ENCODE assay signal across 1 cellular context in genomic region chr13:30307966-30308290, GRCh38.
TF ChIP-seq lines count a peak whose summit lies in the region.

No MANE protein-coding gene starts in this region.

TF ChIP-seq in H1, 55 proteins besides CTCF, POLR2A, EP300 and RAD21 (continued from another document):
- TF ChIP-seq RFX5 (IDR thresholded peaks at IDR 0.05; ENCODE audit: borderline replicate concordance, low read depth, low read length) = no peak
- no peak for TF ChIP-seq YY1 (IDR thresholded peaks at IDR 0.05; ENCODE audit: low read depth, low read length)
- TF ChIP-seq KDM5A (IDR thresholded peaks at IDR 0.05; ENCODE audit: low read length) = no peak
- TF ChIP-seq CBX5 (IDR thresholded peaks at IDR 0.05; ENCODE audit: low read depth, low read length) = no peak
- no peak for TF ChIP-seq PHF8 (conservative IDR thresholded peaks at IDR 0.05; ENCODE audit: low read depth, low read length)
- TF ChIP-seq MAX (IDR thresholded peaks at IDR 0.05) = no peak
- no peak for TF ChIP-seq NRF1 (IDR thresholded peaks at IDR 0.05; ENCODE audit: low read depth, low read length)
- TF ChIP-seq KDM1A (IDR thresholded peaks at IDR 0.05; ENCODE audit: borderline replicate concordance, low read length) = no peak
- TF ChIP-seq USF2 (IDR thresholded peaks at IDR 0.05; ENCODE audit: low read length) = no peak
- TF ChIP-seq E2F6 (IDR thresholded peaks at IDR 0.05) = no peak
- TF ChIP-seq TAF7 (optimal IDR thresholded peaks at IDR 0.05; ENCODE audit: borderline replicate concordance, low read depth, low read length) = no peak
- no peak for TF ChIP-seq SIRT6 (IDR thresholded peaks at IDR 0.05; ENCODE audit: low read length)
- no peak for TF ChIP-seq ATF3 (IDR thresholded peaks at IDR 0.05; ENCODE audit: insufficient read depth, low read depth, low read length)
- no peak for TF ChIP-seq RXRA (IDR thresholded peaks at IDR 0.05; ENCODE audit: insufficient read depth, low read depth, low read length)
